ENCODE assay signal across 1 cellular context in the genomic region with DNA sequence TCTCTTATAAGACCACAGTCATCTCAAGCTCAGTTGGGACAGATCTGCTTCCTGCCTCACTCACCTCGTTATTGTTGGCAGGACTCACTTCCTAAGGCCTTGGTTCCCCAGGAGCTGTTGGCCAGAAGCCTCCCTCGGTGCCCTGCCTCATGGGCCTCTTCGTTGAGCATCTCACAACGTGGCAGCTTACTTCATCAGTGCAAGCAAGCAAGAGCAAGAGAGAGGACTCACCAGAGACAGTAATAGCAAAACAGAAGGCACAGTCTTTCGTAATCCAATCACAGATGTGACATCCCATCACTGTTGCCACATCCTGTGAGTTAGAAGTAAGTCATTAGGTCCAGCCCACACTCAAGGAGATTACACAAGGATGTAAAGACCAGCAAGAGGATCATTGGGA.
TF ChIP-seq lines count a peak whose summit lies in the region.

No MANE protein-coding gene starts in this region.

TF ChIP-seq in HepG2, 621 proteins besides CTCF, POLR2A, EP300 and RAD21 (continued from another document):
- TF ChIP-seq, protein P1, sequence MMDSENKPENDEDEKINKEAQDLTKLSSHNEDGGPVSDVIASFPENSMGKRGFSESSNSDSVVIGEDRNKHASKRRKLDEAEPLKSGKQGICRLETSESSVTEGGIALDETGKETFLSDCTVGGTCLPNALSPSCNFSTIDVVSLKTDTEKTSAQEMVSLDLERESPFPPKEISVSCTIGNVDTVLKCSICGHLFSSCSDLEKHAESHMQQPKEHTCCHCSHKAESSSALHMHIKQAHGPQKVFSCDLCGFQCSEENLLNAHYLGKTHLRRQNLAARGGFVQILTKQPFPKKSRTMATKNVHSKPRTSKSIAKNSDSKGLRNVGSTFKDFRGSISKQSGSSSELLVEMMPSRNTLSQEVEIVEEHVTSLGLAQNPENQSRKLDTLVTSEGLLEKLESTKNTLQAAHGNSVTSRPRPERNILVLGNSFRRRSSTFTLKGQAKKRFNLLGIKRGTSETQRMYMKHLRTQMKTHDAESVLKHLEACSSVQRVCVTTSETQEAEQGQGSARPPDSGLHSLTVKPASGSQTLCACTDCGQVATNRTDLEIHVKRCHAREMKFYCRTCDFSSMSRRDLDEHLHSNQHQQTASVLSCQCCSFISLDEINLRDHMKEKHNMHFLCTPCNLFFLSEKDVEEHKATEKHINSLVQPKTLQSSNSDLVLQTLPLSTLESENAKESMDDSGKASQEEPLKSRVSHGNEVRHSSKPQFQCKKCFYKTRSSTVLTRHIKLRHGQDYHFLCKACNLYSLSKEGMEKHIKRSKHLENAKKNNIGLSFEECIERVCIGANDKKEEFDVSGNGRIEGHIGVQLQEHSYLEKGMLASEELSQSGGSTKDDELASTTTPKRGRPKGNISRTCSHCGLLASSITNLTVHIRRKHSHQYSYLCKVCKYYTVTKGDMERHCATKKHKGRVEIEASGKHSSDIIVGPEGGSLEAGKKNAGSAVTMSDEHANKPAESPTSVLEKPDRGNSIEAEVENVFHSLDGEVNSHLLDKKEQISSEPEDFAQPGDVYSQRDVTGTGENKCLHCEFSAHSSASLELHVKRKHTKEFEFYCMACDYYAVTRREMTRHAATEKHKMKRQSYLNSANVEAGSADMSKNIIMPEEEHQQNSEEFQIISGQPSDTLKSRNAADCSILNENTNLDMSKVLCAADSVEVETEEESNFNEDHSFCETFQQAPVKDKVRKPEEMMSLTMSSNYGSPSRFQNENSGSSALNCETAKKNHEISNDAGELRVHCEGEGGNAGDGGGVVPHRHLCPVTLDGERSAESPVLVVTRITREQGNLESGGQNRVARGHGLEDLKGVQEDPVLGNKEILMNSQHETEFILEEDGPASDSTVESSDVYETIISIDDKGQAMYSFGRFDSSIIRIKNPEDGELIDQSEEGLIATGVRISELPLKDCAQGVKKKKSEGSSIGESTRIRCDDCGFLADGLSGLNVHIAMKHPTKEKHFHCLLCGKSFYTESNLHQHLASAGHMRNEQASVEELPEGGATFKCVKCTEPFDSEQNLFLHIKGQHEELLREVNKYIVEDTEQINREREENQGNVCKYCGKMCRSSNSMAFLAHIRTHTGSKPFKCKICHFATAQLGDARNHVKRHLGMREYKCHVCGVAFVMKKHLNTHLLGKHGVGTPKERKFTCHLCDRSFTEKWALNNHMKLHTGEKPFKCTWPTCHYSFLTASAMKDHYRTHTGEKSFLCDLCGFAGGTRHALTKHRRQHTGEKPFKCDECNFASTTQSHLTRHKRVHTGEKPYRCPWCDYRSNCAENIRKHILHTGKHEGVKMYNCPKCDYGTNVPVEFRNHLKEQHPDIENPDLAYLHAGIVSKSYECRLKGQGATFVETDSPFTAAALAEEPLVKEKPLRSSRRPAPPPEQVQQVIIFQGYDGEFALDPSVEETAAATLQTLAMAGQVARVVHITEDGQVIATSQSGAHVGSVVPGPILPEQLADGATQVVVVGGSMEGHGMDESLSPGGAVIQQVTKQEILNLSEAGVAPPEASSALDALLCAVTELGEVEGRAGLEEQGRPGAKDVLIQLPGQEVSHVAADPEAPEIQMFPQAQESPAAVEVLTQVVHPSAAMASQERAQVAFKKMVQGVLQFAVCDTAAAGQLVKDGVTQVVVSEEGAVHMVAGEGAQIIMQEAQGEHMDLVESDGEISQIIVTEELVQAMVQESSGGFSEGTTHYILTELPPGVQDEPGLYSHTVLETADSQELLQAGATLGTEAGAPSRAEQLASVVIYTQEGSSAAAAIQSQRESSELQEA (CRISPR knock-in tag; IDR thresholded peaks at IDR 0.05; ENCODE audit: not compliant biosample characterization), result no peak
- TF ChIP-seq HNF4G (IDR thresholded peaks at IDR 0.05; ENCODE audit: borderline replicate concordance, low read depth, low read length) (no peak), HNF4G (CRISPR knock-in tag; IDR thresholded peaks at IDR 0.05; ENCODE audit: borderline replicate concordance, low read depth) (no peak), SMARCC2 (IDR thresholded peaks at IDR 0.05) (no peak), EED (CRISPR knock-in tag; IDR thresholded peaks at IDR 0.05) (no peak), SIN3A (IDR thresholded peaks at IDR 0.05; ENCODE audit: borderline replicate concordance, low read depth, low read length) (no peak), SATB2 (CRISPR knock-in tag; IDR thresholded peaks at IDR 0.05) (no peak), ZNF737 (CRISPR knock-in tag; IDR thresholded peaks at IDR 0.05; ENCODE audit: borderline replicate concordance) (no peak), ZNF790 (CRISPR knock-in tag; IDR thresholded peaks at IDR 0.05; ENCODE audit: borderline replicate concordance) (no peak), ZFP90 (CRISPR knock-in tag; IDR thresholded peaks at IDR 0.05; ENCODE audit: borderline replicate concordance) (no peak), TCF12 (IDR thresholded peaks at IDR 0.05) (no peak), TCF12 (CRISPR knock-in tag; IDR thresholded peaks at IDR 0.05) (no peak), NAIF1 (CRISPR knock-in tag; IDR thresholded peaks at IDR 0.05; ENCODE audit: borderline replicate concordance) (no peak), ZNF138 (CRISPR knock-in tag; IDR thresholded peaks at IDR 0.05; ENCODE audit: low read depth) (no peak), PCBP1 (IDR thresholded peaks at IDR 0.05; ENCODE audit: borderline replicate concordance, low read depth, low read length) (no peak), ZNF354B (CRISPR knock-in tag; IDR thresholded peaks at IDR 0.05) (no peak), JUN (CRISPR knock-in tag; IDR thresholded peaks at IDR 0.05) (no peak), ZKSCAN5 (CRISPR knock-in tag; IDR thresholded peaks at IDR 0.05) (peak; percentile 33; the same call in 1 of the 2 replicates), HNRNPH1 (optimal IDR thresholded peaks at IDR 0.05; ENCODE audit: low read depth, low read length) (no peak), IKZF1 (IDR thresholded peaks at IDR 0.05) (no peak), SIX4 (CRISPR knock-in tag; IDR thresholded peaks at IDR 0.05) (no peak)
- TF ChIP-seq, protein P2, sequence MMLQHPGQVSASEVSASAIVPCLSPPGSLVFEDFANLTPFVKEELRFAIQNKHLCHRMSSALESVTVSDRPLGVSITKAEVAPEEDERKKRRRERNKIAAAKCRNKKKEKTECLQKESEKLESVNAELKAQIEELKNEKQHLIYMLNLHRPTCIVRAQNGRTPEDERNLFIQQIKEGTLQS (CRISPR knock-in tag; IDR thresholded peaks at IDR 0.05), result no peak
- TF ChIP-seq, protein P3, sequence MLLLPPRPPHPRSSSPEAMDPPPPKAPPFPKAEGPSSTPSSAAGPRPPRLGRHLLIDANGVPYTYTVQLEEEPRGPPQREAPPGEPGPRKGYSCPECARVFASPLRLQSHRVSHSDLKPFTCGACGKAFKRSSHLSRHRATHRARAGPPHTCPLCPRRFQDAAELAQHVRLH (CRISPR knock-in tag; IDR thresholded peaks at IDR 0.05; ENCODE audit: borderline replicate concordance, low read depth), result no peak
- TF ChIP-seq, protein P4, sequence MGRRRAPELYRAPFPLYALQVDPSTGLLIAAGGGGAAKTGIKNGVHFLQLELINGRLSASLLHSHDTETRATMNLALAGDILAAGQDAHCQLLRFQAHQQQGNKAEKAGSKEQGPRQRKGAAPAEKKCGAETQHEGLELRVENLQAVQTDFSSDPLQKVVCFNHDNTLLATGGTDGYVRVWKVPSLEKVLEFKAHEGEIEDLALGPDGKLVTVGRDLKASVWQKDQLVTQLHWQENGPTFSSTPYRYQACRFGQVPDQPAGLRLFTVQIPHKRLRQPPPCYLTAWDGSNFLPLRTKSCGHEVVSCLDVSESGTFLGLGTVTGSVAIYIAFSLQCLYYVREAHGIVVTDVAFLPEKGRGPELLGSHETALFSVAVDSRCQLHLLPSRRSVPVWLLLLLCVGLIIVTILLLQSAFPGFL (CRISPR knock-in tag; IDR thresholded peaks at IDR 0.05), result no peak
- TF ChIP-seq, protein P5, sequence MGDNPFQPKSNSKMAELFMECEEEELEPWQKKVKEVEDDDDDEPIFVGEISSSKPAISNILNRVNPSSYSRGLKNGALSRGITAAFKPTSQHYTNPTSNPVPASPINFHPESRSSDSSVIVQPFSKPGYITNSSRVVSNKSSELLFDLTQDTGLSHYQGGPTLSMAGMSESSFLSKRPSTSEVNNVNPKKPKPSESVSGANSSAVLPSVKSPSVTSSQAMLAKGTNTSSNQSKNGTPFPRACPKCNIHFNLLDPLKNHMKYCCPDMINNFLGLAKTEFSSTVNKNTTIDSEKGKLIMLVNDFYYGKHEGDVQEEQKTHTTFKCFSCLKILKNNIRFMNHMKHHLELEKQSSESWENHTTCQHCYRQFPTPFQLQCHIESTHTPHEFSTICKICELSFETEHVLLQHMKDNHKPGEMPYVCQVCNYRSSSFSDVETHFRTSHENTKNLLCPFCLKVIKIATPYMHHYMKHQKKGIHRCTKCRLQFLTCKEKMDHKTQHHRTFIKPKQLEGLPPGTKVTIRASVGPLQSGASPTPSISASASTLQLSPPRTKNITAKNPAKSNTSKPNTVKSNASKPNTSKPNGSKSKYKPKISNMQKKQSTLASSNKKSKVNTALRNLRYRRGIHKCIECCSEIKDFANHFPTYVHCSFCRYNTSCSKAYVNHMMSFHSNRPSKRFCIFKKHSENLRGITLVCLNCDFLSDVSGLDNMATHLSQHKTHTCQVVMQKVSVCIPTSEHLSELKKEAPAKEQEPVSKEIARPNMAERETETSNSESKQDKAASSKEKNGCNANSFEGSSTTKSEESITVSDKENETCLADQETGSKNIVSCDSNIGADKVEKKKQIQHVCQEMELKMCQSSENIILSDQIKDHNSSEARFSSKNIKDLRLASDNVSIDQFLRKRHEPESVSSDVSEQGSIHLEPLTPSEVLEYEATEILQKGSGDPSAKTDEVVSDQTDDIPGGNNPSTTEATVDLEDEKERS (CRISPR knock-in tag; IDR thresholded peaks at IDR 0.05), result no peak
- TF ChIP-seq, protein P6, sequence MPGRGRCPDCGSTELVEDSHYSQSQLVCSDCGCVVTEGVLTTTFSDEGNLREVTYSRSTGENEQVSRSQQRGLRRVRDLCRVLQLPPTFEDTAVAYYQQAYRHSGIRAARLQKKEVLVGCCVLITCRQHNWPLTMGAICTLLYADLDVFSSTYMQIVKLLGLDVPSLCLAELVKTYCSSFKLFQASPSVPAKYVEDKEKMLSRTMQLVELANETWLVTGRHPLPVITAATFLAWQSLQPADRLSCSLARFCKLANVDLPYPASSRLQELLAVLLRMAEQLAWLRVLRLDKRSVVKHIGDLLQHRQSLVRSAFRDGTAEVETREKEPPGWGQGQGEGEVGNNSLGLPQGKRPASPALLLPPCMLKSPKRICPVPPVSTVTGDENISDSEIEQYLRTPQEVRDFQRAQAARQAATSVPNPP (CRISPR knock-in tag; IDR thresholded peaks at IDR 0.05), result no peak
- TF ChIP-seq, protein P7, sequence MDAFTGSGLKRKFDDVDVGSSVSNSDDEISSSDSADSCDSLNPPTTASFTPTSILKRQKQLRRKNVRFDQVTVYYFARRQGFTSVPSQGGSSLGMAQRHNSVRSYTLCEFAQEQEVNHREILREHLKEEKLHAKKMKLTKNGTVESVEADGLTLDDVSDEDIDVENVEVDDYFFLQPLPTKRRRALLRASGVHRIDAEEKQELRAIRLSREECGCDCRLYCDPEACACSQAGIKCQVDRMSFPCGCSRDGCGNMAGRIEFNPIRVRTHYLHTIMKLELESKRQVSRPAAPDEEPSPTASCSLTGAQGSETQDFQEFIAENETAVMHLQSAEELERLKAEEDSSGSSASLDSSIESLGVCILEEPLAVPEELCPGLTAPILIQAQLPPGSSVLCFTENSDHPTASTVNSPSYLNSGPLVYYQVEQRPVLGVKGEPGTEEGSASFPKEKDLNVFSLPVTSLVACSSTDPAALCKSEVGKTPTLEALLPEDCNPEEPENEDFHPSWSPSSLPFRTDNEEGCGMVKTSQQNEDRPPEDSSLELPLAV (CRISPR knock-in tag; conservative IDR thresholded peaks at IDR 0.05; ENCODE audit: low read depth), result no peak
- TF ChIP-seq, protein P8, sequence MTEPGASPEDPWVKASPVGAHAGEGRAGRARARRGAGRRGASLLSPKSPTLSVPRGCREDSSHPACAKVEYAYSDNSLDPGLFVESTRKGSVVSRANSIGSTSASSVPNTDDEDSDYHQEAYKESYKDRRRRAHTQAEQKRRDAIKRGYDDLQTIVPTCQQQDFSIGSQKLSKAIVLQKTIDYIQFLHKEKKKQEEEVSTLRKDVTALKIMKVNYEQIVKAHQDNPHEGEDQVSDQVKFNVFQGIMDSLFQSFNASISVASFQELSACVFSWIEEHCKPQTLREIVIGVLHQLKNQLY (CRISPR knock-in tag; IDR thresholded peaks at IDR 0.05), result no peak
- TF ChIP-seq, protein P9, sequence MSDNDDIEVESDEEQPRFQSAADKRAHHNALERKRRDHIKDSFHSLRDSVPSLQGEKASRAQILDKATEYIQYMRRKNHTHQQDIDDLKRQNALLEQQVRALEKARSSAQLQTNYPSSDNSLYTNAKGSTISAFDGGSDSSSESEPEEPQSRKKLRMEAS (IDR thresholded peaks at IDR 0.05), result 0 out of 2 replicates have a peak, but pooled peaks have one; percentile 27
